11 cellular contexts compared by ENCODE assay signal in the genomic region with DNA sequence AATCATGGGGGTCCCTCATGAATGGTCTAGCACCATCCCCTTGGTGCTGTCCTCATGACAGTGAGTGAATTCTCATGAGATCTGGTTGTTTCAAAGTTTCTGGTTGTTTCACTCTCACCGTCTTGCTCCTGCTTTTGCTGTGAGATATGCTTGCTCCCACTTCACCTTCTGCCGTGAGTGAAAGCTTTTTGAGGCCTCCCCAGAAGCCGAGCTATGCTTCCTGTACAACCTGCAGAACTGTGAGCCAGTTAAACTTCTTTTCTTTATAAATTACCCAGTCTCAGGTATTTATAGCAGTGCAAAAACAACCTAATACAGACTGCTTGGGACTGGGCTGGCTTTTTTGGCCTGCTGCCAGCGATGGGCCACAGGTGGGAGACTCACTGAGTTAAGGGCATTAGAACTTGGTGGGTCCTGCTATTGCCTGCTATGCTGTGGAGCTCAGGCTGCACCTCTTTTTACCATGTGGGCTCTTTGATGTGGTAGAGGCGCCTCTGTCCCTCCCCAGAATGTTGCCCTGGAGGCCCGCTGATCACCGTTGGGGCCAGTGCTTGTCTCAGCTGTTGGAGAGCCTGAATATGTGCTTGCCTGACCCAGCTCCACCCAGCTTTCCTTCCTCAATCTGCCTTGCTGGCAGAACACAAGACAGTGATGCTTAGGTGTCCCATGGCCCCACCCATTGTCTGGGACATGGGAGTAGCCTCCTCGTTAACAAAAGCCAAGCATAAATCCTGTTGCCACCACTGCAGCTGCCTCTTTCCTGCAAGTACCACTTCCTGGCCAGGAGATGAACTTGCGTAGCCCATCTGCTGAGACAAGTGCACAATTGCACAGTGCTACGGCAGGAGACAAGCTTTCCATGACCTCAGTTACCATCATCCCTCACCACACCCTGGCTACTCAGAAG. TPM values are rescaled to one million over a fixed set of nuclear protein-coding genes. Genes with fewer than 3 reads are reported as not detected.
DNase-seq lines count a peak whose midpoint lies in the region; ATAC-seq and TF ChIP-seq lines count a peak whose summit lies in the region.
"Had no signal": no experiment of that assay in that cellular context is flagged by ENCODE, and none has a peak within 500 bp of the region (broad histone marks: within the 10 kb centered on the region; RNA-seq: fewer than 3 reads in every experiment).

No MANE protein-coding gene starts in this region.

- no peak overlapping the region for H3K4me2 ChIP-seq in H9 (ENCODE audit: insufficient read depth, insufficient read length, low read length)

- no peaks in the 10 kb centered on the region for H3K4me1 ChIP-seq in H9 (ENCODE audit: insufficient read depth, low read length)

- H3K36me3 Mint-ChIP-seq in H9 (ENCODE audit: insufficient read depth in 1 of 3, low read depth in 3 of 3) (peaks cover 26 to 34% (median 29%) of the 10 kb centered on the region in 3 experiments), T-helper 17 cell (ENCODE audit: low read depth) (peaks cover 7% of the 10 kb centered on the region), natural killer cell (no peaks in the 10 kb centered on the region)

- TF ChIP-seq CTCF in H9 (conservative IDR thresholded peaks at IDR 0.05) = no peak
- no peak for TF ChIP-seq CTCF in natural killer cell (IDR thresholded peaks at IDR 0.05)

- no peak overlapping the region for H3K23ac ChIP-seq in H9 (ENCODE audit: insufficient read length, low read depth, low read length)

- no peaks in the 10 kb centered on the region for H4K20me1 ChIP-seq in H9 (ENCODE audit: control insufficient read depth, insufficient read depth, insufficient read length)

- H2AFZ ChIP-seq in H9 (ENCODE audit: low read length) = no peak overlapping the region

- H3K79me2 ChIP-seq in H9 (ENCODE audit: insufficient read depth, low read length) = 0 out of 2 replicates have a peak, but pooled peaks cover 4% of the 10 kb centered on the region

- H3K23me2 ChIP-seq in H9 (ENCODE audit: insufficient read length, low read depth, low read length, poor library complexity, severe bottlenecking) = no peaks in the 10 kb centered on the region

- no peak overlapping the region for H2BK120ac ChIP-seq in H9 (ENCODE audit: low read depth, low read length, poor library complexity, severe bottlenecking)

- H2BK12ac ChIP-seq in H9 (ENCODE audit: insufficient read length, low read depth, low read length) = no peak overlapping the region

- H3K14ac ChIP-seq in H9 (ENCODE audit: insufficient read depth, low read length) = no peak overlapping the region

- no peak overlapping the region for H3K27ac ChIP-seq in H9 (ENCODE audit: insufficient read length, low read depth, low read length)
- H3K27ac ChIP-seq: C4-2B had no signal

- no peak overlapping the region for H4K5ac ChIP-seq in H9 (ENCODE audit: insufficient read length, low read depth, low read length)

- ATAC-seq in T-helper 17 cell = peak; percentile 71
- ATAC-seq in natural killer cell = peak; percentile 60 to 61 (median 60)
- no peak for ATAC-seq in HG03457 (IDR thresholded peaks at IDR 0.05; ENCODE audit: unreplicated experiment)
- no peak for ATAC-seq in GM21529 (IDR thresholded peaks at IDR 0.05; ENCODE audit: unreplicated experiment)

- H4K8ac ChIP-seq in H9 (replicated peaks; ENCODE audit: insufficient read length, low read depth, low read length) = peak overlapping the region; percentile 3

- H3K79me1 ChIP-seq in H9 (ENCODE audit: insufficient read depth, low read depth, low read length, poor library complexity, severe bottlenecking) = no peaks in the 10 kb centered on the region

- intact Hi-C loops in natural killer cell (cut with micrococcal nuclease) = loop anchor here (2.0 kb wide), 2 partner anchors 33 to 45 kb away; no protein-coding TSS in a partner anchor

- H3K9me3 Mint-ChIP-seq in H9 = peaks cover 0 to 3% of the 10 kb centered on the region in 2 experiments; a peak in 1 of 5 replicates
- no peaks in the 10 kb centered on the region for H3K9me3 Mint-ChIP-seq in natural killer cell

- H3K9me3 ChIP-seq in H9 (ENCODE audit: control insufficient read depth, low read depth, low read length) (no peaks in the 10 kb centered on the region), T-helper 17 cell (ENCODE audit: control insufficient read depth, low read length, poor library complexity, severe bottlenecking) (no peaks in the 10 kb centered on the region)

- no peak overlapping the region for H2BK5ac ChIP-seq in H9 (ENCODE audit: insufficient read length, low read length)

- H2BK20ac ChIP-seq in H9 (ENCODE audit: low read depth, low read length, poor library complexity, severe bottlenecking) = no peak overlapping the region

- no peak overlapping the region for H3K9ac ChIP-seq in H9 (ENCODE audit: extremely low read depth, insufficient read length, low read length)

- H3K18ac ChIP-seq in H9 (ENCODE audit: insufficient read length, low read depth, low read length) = no peak overlapping the region

- DNase-seq in H9 (no peak), T-helper 17 cell (no peak), activated gamma-delta T cell treated with Interleukin-2 at 50 U/mL for 16 hours (peak; percentile 41), natural killer cell (no peak), SHP77 (lab: John Stamatoyannopoulos, UW) (no peak), NCI-H1105 treated with DMSO at 0.1 percent for 48 hours (lab: John Stamatoyannopoulos, UW) (no peak)
- DNase-seq: NCI-H2227 treated with DMSO at 0.1 percent for 48 hours, nucleus accumbens had no signal

- WGBS in H9 (ENCODE audit: extremely low coverage, insufficient read length, low lambda C conversion rate) = no CpG with 5 or more reads among the region's 10 CpGs

- H3K27ac Mint-ChIP-seq in H9 = no peak overlapping the region
- H3K27ac Mint-ChIP-seq in T-helper 17 cell = peak overlapping the region; percentile 90
- H3K27ac Mint-ChIP-seq in natural killer cell = peak overlapping the region; percentile 81 to 96

- no peak overlapping the region for H3T11ph ChIP-seq in H9 (ENCODE audit: low read length)

- no peaks in the 10 kb centered on the region for H3K27me3 ChIP-seq in H9 (ENCODE audit: insufficient read depth, low read length)

- no peaks in the 10 kb centered on the region for H3K27me3 Mint-ChIP-seq in H9 (ENCODE audit: low read depth)
- no peaks in the 10 kb centered on the region for H3K27me3 Mint-ChIP-seq in T-helper 17 cell
- H3K27me3 Mint-ChIP-seq in natural killer cell (ENCODE audit: low read depth in 2 of 2) = no peaks in the 10 kb centered on the region

- H3K4me1 Mint-ChIP-seq in H9 (no peaks in the 10 kb centered on the region; a peak in 1 of 4 replicates), T-helper 17 cell (peaks cover 34% of the 10 kb centered on the region), natural killer cell (peaks cover 86 to 88% of the 10 kb centered on the region in 2 donors)

- H2BK15ac ChIP-seq in H9 (ENCODE audit: low read depth, low read length) = no peak overlapping the region

- no peak overlapping the region for H3K56ac ChIP-seq in H9 (ENCODE audit: insufficient read length, low read depth, low read length)

- no peak overlapping the region for H4K91ac ChIP-seq in H9 (ENCODE audit: insufficient read length, low read depth, low read length)

- no peak overlapping the region for H2AK5ac ChIP-seq in H9 (ENCODE audit: insufficient read length, low read length)

- H3K4ac ChIP-seq in H9 (ENCODE audit: low read depth, low read length) = no peak overlapping the region

- H3K4me3 Mint-ChIP-seq in H9 (no peak overlapping the region), T-helper 17 cell (peak overlapping the region; percentile 77), natural killer cell (peak overlapping the region; percentile 75)

RNA-seq across cellular contexts. Expression of a gene that starts 47.1 kb away (rescaled TPM):
- 62.9 and 66.7 TPM in 2 replicates for total RNA-seq in H9 (2021)
- total RNA-seq in T-helper 17 cell = 10 to 100 TPM; 56.7 to 59.5 TPM
- total RNA-seq in natural killer cell = 100 to 1,000 TPM; 208 to 282 (median 253) TPM

Comparison
In these comparisons a context has a peak if more than half of its experiments do, and no peak if none do; other contexts are left out.
1. H3K27ac Mint-ChIP-seq: peak in T-helper 17 cell (single experiment) and natural killer cell (2 of 2); none in H9 (0 of 3).
2. H3K4me3 Mint-ChIP-seq: peak in T-helper 17 cell (single experiment) and natural killer cell (single experiment); none in H9 (0 of 2).
3. ATAC-seq: peak in T-helper 17 cell (single experiment) and natural killer cell (3 of 3); none in HG03457 (single experiment) and GM21529 (single experiment).